Comparison of ENCODE assay signal across 18 cellular contexts in the genomic region with DNA sequence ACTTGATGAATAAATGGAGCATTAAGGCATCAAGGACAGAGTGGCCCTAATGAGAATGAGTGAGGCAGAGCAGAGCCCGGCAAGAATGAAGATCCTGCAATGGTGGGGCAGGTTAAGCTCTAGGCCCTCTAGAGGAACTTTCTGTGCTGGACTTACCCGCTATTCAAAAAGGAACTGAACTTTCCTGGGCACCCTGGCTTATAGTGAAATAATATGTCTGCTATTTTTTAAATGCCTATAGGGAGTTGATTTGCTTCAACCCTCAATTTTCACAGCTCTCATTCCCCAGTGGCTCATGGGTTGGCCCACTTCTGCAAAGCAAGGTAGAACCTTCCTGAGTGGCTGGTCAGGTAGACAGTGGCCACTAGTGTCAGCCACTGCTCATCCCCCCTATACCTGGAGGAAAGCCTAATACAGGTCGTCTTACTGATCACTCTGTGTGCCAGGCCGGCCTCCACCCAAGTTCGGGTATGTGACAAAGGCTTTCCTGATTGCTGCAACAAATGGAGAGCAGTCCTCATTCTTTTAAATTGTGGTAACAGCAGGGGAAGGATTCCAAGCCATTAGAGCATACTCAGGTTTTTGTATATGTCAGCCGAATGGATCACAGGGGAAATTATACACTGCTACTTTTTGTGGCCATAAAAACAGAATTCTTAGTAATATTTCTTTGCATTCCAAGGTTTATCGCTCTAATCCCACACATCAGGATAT.
DNase-seq lines count a peak whose midpoint lies in the region; ATAC-seq and TF ChIP-seq lines count a peak whose summit lies in the region.
"Had no signal": no experiment of that assay in that cellular context is flagged by ENCODE, and none has a peak within 500 bp of the region (broad histone marks: within the 10 kb centered on the region; RNA-seq: fewer than 3 reads in every experiment).

No MANE protein-coding gene starts in this region.

- H3K4me1 ChIP-seq in sigmoid colon (peaks cover 0 to 55% (median 43%) of the 10 kb centered on the region in 4 donors), Peyer's patch (peaks cover 0 to 6% (median 0%) of the 10 kb centered on the region in 4 donors)

- peak overlapping the region; percentile 76 for H3K27ac ChIP-seq in SK-N-MC
- peak overlapping the region; percentile 53 for H3K27ac ChIP-seq in epithelial cell of prostate
- H3K27ac ChIP-seq in sigmoid colon, result peak overlapping the region; percentile 47 to 58 (median 52)
- no peak overlapping the region for H3K27ac ChIP-seq in Peyer's patch
- H3K27ac ChIP-seq: pancreas, vagina had no signal

- 91 to 96% methylated on average over 7 of the region's 7 CpGs for WGBS in sigmoid colon, 2 donors

- intact Hi-C loops in sigmoid colon (cut with DNase I), result loop anchor here (10.0 kb wide), 1 partner anchor 276 kb away; no protein-coding TSS in a partner anchor

- DNase-seq in EL (peak; percentile 47), SK-N-MC (ENCODE audit: low read depth, low spot score) (no peak), epithelial cell of prostate (ENCODE audit: low read depth, low spot score) (no peak), sigmoid colon (no peak), retina (no peak), Peyer's patch (no peak), putamen (ENCODE audit: low spot score) (no peak)
- DNase-seq: activated CD4-positive, CD25-positive, alpha-beta regulatory T cell treated with anti-CD3 and anti-CD28 coated beads, Interleukin-2, amount 50 U/mL, for 72 hours; activated effector memory CD4-positive, alpha-beta T cell treated with anti-CD3 and anti-CD28 coated beads, Interleukin-2, amount 50 U/mL, for 16 hours; anterior cingulate cortex; dorsolateral prefrontal cortex; MV-4-11; NCI-H2081 treated with DMSO at 0.1 percent for 48 hours; NCI-H748 treated with DMSO at 0.1 percent for 48 hours; pancreas; T-helper 17 cell had no signal

- H3K4me3 ChIP-seq in SK-N-MC (peak overlapping the region; percentile 40), sigmoid colon (no peak overlapping the region), Peyer's patch (no peak overlapping the region)
- H3K4me3 ChIP-seq: dorsolateral prefrontal cortex, pancreas, vagina had no signal

- no peaks in the 10 kb centered on the region for H3K9me3 ChIP-seq in SK-N-MC (ENCODE audit: low read depth, low read length)
- H3K9me3 ChIP-seq in sigmoid colon, result no peaks in the 10 kb centered on the region
- H3K9me3 ChIP-seq in Peyer's patch, result no peaks in the 10 kb centered on the region
- H3K9me3 ChIP-seq: pancreas, vagina had no signal

- ATAC-seq in HG03039 (IDR thresholded peaks at IDR 0.05; ENCODE audit: unreplicated experiment), result no peak
- ATAC-seq: T-helper 17 cell had no signal

- TF ChIP-seq CTCF in sigmoid colon (IDR thresholded peaks at IDR 0.05), result no peak
- TF ChIP-seq CTCF in Peyer's patch (IDR thresholded peaks at IDR 0.05), result no peak

- peaks cover 30% of the 10 kb centered on the region for H3K36me3 ChIP-seq in SK-N-MC (ENCODE audit: insufficient read depth, low read length)
- peaks cover 0 to 74% (median 25%) of the 10 kb centered on the region in 4 donors for H3K36me3 ChIP-seq in sigmoid colon
- peaks cover 0 to 25% (median 0%) of the 10 kb centered on the region in 3 donors for H3K36me3 ChIP-seq in Peyer's patch

- no peak for TF ChIP-seq EP300 in sigmoid colon (IDR thresholded peaks at IDR 0.05)

- no peak overlapping the region for H3K9ac ChIP-seq in SK-N-MC (ENCODE audit: insufficient read length)

- no peak for TF ChIP-seq POLR2A in sigmoid colon (IDR thresholded peaks at IDR 0.05)
- TF ChIP-seq POLR2A in Peyer's patch (IDR thresholded peaks at IDR 0.05), result no peak

- H3K27me3 ChIP-seq in sigmoid colon (no peaks in the 10 kb centered on the region), Peyer's patch (no peaks in the 10 kb centered on the region)
- H3K27me3 ChIP-seq: dorsolateral prefrontal cortex, pancreas, vagina had no signal

Comparison
In these comparisons a context has a peak if more than half of its experiments do, and no peak if none do; other contexts are left out.
1. H3K27ac ChIP-seq: peak in SK-N-MC (single experiment), epithelial cell of prostate (single experiment) and sigmoid colon (4 of 4); none in Peyer's patch (0 of 4).